ENCODE assay signal across 16 cellular contexts in genomic region chr2:241898681-241899270, GRCh38. TPM values are rescaled to one million over a fixed set of nuclear protein-coding genes. Genes with fewer than 3 reads are reported as not detected.
A peak's percentile ranks its signal among the peaks of the same experiment; 100 is the strongest.
DNase-seq lines count a peak whose midpoint lies in the region; ATAC-seq, FAIRE-seq and TF ChIP-seq lines count a peak whose summit lies in the region.
"Had no signal": no experiment of that assay in that cellular context is flagged by ENCODE, and none has a peak within 500 bp of the region (broad histone marks: within the 10 kb centered on the region; RNA-seq: fewer than 3 reads in every experiment).

No MANE protein-coding gene starts in this region.

- no peak for ATAC-seq in right lobe of liver
- ATAC-seq in HepG2 = no peak
- no peak for ATAC-seq in GM21526 (IDR thresholded peaks at IDR 0.05; ENCODE audit: low FRiP score, unreplicated experiment)

- H3K14ac ChIP-seq in neuronal stem cell (ENCODE audit: low read length) = no peak overlapping the region

- H3K27me3 ChIP-seq in right lobe of liver (no peaks in the 10 kb centered on the region), HepG2 (ENCODE audit: control insufficient read depth in 1 of 2, insufficient read depth in 2 of 2, low read length in 2 of 2) (peaks cover 11 to 53% of the 10 kb centered on the region in 2 experiments), neuronal stem cell (ENCODE audit: control insufficient read depth in 3 of 3, insufficient read depth in 3 of 3, low read depth in 1 of 3, low read length in 3 of 3) (peaks cover 0 to 23% (median 10%) of the 10 kb centered on the region in 3 experiments)
- H3K27me3 ChIP-seq: SJCRH30 had no signal

- no peak for TF ChIP-seq RAD21 in HepG2 (CRISPR knock-in tag; IDR thresholded peaks at IDR 0.05)

- BruUV-seq in HepG2 (replicated peaks; lab: Mats Ljungman, UMichigan) = no TSS peak

- no peak for FAIRE-seq in HepG2 (lab: Jason Lieb, UNC)

- H2BK5ac ChIP-seq in neuronal stem cell (ENCODE audit: low read length) = no peak overlapping the region

- H4K8ac ChIP-seq in neuronal stem cell (ENCODE audit: low read depth, low read length) = no peak overlapping the region

- H3K27ac ChIP-seq in right lobe of liver (no peak overlapping the region), HepG2 (ENCODE audit: extremely low read length, insufficient read depth, low read length) (no peak overlapping the region), neuronal stem cell (replicated peaks; ENCODE audit: low read length) (no peak overlapping the region)
- H3K27ac ChIP-seq: neutrophil had no signal

- H3K9ac ChIP-seq in HepG2 (ENCODE audit: insufficient read depth, low read depth, low read length) (no peak overlapping the region), neuronal stem cell (ENCODE audit: low read depth, low read length, poor library complexity) (no peak overlapping the region)

- DNase-seq in right lobe of liver (peak; percentile 11 to 43 (median 42)), HepG2 (ENCODE audit: low spot score) (no peak), NCI-H510A (lab: John Stamatoyannopoulos, UW) (peak; percentile 90), neuronal stem cell (ENCODE audit: low spot score) (no peak), NCI-H748 (lab: John Stamatoyannopoulos, UW; ENCODE audit: unreplicated experiment) (no peak), OCI-M2 (lab: John Stamatoyannopoulos, UW; ENCODE audit: unreplicated experiment) (no peak)
- DNase-seq: C1 segment of cervical spinal cord, DND-41, HFFc6, KG1, NCI-H1105 treated with DMSO at 0.1 percent for 48 hours had no signal

- no peak overlapping the region for H2BK12ac ChIP-seq in neuronal stem cell (ENCODE audit: low read length)

- H2AFZ ChIP-seq in HepG2 (ENCODE audit: low read length) (no peak overlapping the region), neuronal stem cell (ENCODE audit: low read length) (no peak overlapping the region)

- H3K36me3 ChIP-seq in right lobe of liver (no peaks in the 10 kb centered on the region), HepG2 (replicated peaks in 1 of 2; ENCODE audit: control insufficient read depth in 1 of 2, insufficient read depth in 2 of 2, low read length in 2 of 2) (no peaks in the 10 kb centered on the region), neuronal stem cell (replicated peaks in 1 of 2; ENCODE audit: control insufficient read depth in 2 of 2, insufficient read depth in 2 of 2, low read length in 2 of 2) (no peaks in the 10 kb centered on the region)
- H3K36me3 ChIP-seq: neutrophil, SJCRH30 had no signal

- H3K4me2 ChIP-seq in HepG2 (ENCODE audit: low read depth, low read length) (no peak overlapping the region), neuronal stem cell (ENCODE audit: insufficient read depth, low read length, poor library complexity, severe bottlenecking) (no peak overlapping the region)

- no peak overlapping the region for H4K91ac ChIP-seq in neuronal stem cell (ENCODE audit: low read depth, low read length, poor library complexity)

- no peaks in the 10 kb centered on the region for H4K20me1 ChIP-seq in HepG2 (ENCODE audit: insufficient read depth, low read length)

- POLR2A ChIA-PET in HepG2 (lab: Yijun Ruan, JAX) = no interaction called here

- in situ Hi-C loops in HepG2 (cut with HindIII; ENCODE audit: extremely low pct_ligation_motif_present, low pct_unique_long_range_greater_than_20kb) = no loop called here

- H3K4me1 ChIP-seq in right lobe of liver (peaks cover 0 to 7% (median 2%) of the 10 kb centered on the region in 4 donors), HepG2 (ENCODE audit: insufficient read depth, low read length) (no peaks in the 10 kb centered on the region), neuronal stem cell (ENCODE audit: control insufficient read depth in 2 of 2, insufficient read depth in 1 of 2, low read depth in 1 of 2, low read length in 2 of 2) (peaks cover 0 to 16% of the 10 kb centered on the region in 2 donors)

- intact Hi-C loops in right lobe of liver (cut with DNase I) (no loop called here), HepG2 (cut with micrococcal nuclease; ENCODE audit: unreplicated experiment) (no loop called here)

- H3K79me1 ChIP-seq in neuronal stem cell (ENCODE audit: low read depth, low read length) = peaks cover 1% of the 10 kb centered on the region

- peak overlapping the region; percentile 43 for H3K23ac ChIP-seq in neuronal stem cell (ENCODE audit: low read depth, low read length, poor library complexity)

- peak overlapping the region; percentile 83 for H3K18ac ChIP-seq in neuronal stem cell (ENCODE audit: low read length)

- no peak overlapping the region for H2BK15ac ChIP-seq in neuronal stem cell (ENCODE audit: low read length)

- no peak overlapping the region for H3K4me3 ChIP-seq in right lobe of liver
- no peak overlapping the region for H3K4me3 ChIP-seq in HepG2 (replicated peaks in 1 of 3; ENCODE audit: insufficient read depth in 1 of 3, low read depth in 2 of 3, low read length in 3 of 3)
- H3K4me3 ChIP-seq in neuronal stem cell (ENCODE audit: low read length in 2 of 2) = peak overlapping the region in 1 of 2 donors; percentile 57

- H3K79me2 ChIP-seq in HepG2 (ENCODE audit: insufficient read depth, low read length) = no peaks in the 10 kb centered on the region

- CTCF ChIA-PET in HepG2 (lab: Yijun Ruan, JAX; ENCODE audit: low intra/inter-chr PET ratio, low total read pairs) = no interaction called here

- TF ChIP-seq POLR2A in right lobe of liver (IDR thresholded peaks at IDR 0.05) (no peak), HepG2 (IDR thresholded peaks at IDR 0.05; ENCODE audit: insufficient read depth in 1 of 2, low read depth in 2 of 2, low read length in 2 of 2) (no peak)

- H3K4ac ChIP-seq in neuronal stem cell (ENCODE audit: low read length) = no peak overlapping the region

- TF ChIP-seq CTCF in right lobe of liver (IDR thresholded peaks at IDR 0.05) = no peak
- no peak for TF ChIP-seq CTCF in HepG2 (CRISPR knock-in tag; IDR thresholded peaks at IDR 0.05)

- no peak overlapping the region for H2AK5ac ChIP-seq in neuronal stem cell (ENCODE audit: low read depth, low read length)

- no peaks in the 10 kb centered on the region for H3K9me3 ChIP-seq in right lobe of liver
- no peaks in the 10 kb centered on the region for H3K9me3 ChIP-seq in HepG2 (ENCODE audit: low read length)
- H3K9me3 ChIP-seq in neuronal stem cell (replicated peaks in 1 of 2; ENCODE audit: control insufficient read depth in 2 of 2, insufficient read depth in 1 of 2, low read depth in 1 of 2, low read length in 2 of 2) = no peaks in the 10 kb centered on the region
- H3K9me3 ChIP-seq: neutrophil, SJCRH30 had no signal

- WGBS in right lobe of liver (ENCODE audit: insufficient coverage, low coverage, low lambda C conversion rate, missing lambda C conversion rate) = 100% methylated on average over 1 of the region's 23 CpGs
- 59% methylated on average over 18 of the region's 23 CpGs for WGBS in HepG2 (ENCODE audit: low lambda C conversion rate)
- no CpG with 5 or more reads among the region's 23 CpGs for WGBS in neuronal stem cell (ENCODE audit: extremely low coverage in 2 of 2, insufficient read length in 2 of 2, insufficient replicate concordance in 1 of 2), 2 donors

- peak overlapping the region; percentile 61 for H2BK120ac ChIP-seq in neuronal stem cell (ENCODE audit: low read depth, low read length)

- TF ChIP-seq EP300 in HepG2 (IDR thresholded peaks at IDR 0.05; ENCODE audit: low read depth in 2 of 2, low read length in 2 of 2) = no peak
- no peak for TF ChIP-seq EP300 in HepG2 (CRISPR knock-in tag; IDR thresholded peaks at IDR 0.05; ENCODE audit: borderline replicate concordance)

RNA-seq across cellular contexts. Expression of gene RTP5, which starts 29.2 kb away (rescaled TPM):
- total RNA-seq in right lobe of liver = not detected
- not detected in 2 replicates for total RNA-seq in HepG2 (2016; rRNA removed; fragmentation: Illumina TruSeq; extraction: Trizol)
- not detected in 2 replicates for total RNA-seq in HepG2 (2016; cell fraction: cytosol; rRNA removed; fragmentation: Illumina TruSeq; extraction: Trizol; ENCODE audit: low read depth)
- total RNA-seq in HepG2 (2016; cell fraction: insoluble cytoplasmic fraction; rRNA removed; fragmentation: Illumina TruSeq; extraction: Trizol) = not detected in 2 replicates
- total RNA-seq in HepG2 (2016; cell fraction: membrane; rRNA removed; fragmentation: Illumina TruSeq; extraction: Trizol) = not detected in 2 replicates
- total RNA-seq in HepG2 (2016; cell fraction: nucleus; rRNA removed; fragmentation: Illumina TruSeq; extraction: Trizol) = not detected in 2 replicates
- polyA plus RNA-seq in HepG2 (2011; rRNA removed) = not detected in 2 replicates
- not detected in 2 replicates for polyA plus RNA-seq in HepG2 (2011; cell fraction: cytosol; rRNA removed)
- not detected in 2 replicates for polyA plus RNA-seq in HepG2 (2011; cell fraction: nucleus; rRNA removed)
- not detected in 2 replicates for polyA plus RNA-seq in HepG2 (2012)
- not detected in 2 replicates for polyA plus RNA-seq in HepG2 (2016; cell fraction: cytosol; fragmentation: Illumina TruSeq; extraction: Trizol; ENCODE audit: low read depth)
- not detected in 2 replicates for polyA plus RNA-seq in HepG2 (2016; cell fraction: insoluble cytoplasmic fraction; fragmentation: Illumina TruSeq; extraction: Trizol; ENCODE audit: low read depth)
- polyA plus RNA-seq in HepG2 (2016; cell fraction: membrane; fragmentation: Illumina TruSeq; extraction: Trizol; ENCODE audit: low read depth) = not detected in 2 replicates
- not detected in 2 replicates for polyA plus RNA-seq in HepG2 (2016; cell fraction: nucleus; fragmentation: Illumina TruSeq; extraction: Trizol; ENCODE audit: insufficient read depth, low read depth)
- polyA minus RNA-seq in HepG2 (2011; rRNA and poly(A)+ RNA removed; ENCODE audit: low replicate concordance) = not detected in 2 replicates
- not detected in 2 replicates for polyA minus RNA-seq in HepG2 (2011; cell fraction: cytosol; rRNA and poly(A)+ RNA removed)
- not detected in 2 replicates for polyA minus RNA-seq in HepG2 (2011; cell fraction: nucleus; rRNA and poly(A)+ RNA removed)
- polyA plus RNA-seq in neuronal stem cell (2013, experiment 1 of 2) = not detected
- not detected for polyA plus RNA-seq in neuronal stem cell (2013, experiment 2 of 2)
- total RNA-seq: dermis microvascular lymphatic vessel endothelial cell, fibroblast of lung, HFFc6, SJCRH30 had no signal
- polyA plus RNA-seq: fibroblast of lung had no signal

RNA-seq across cellular contexts. Expression of gene PDCD1, which starts 40.1 kb away (rescaled TPM):
- under 1 TPM in 3 of 6 experiments, not detected in 3; 0.19 to 0.61 (median 0.20) TPM for total RNA-seq in right lobe of liver
- total RNA-seq in HepG2 (2016; rRNA removed; fragmentation: Illumina TruSeq; extraction: Trizol) = not detected in 2 replicates
- total RNA-seq in HepG2 (2016; cell fraction: cytosol; rRNA removed; fragmentation: Illumina TruSeq; extraction: Trizol; ENCODE audit: low read depth) = not detected in 2 replicates
- 0.11 TPM in 1 of 2 replicates, not detected in the other for total RNA-seq in HepG2 (2016; cell fraction: insoluble cytoplasmic fraction; rRNA removed; fragmentation: Illumina TruSeq; extraction: Trizol)
- total RNA-seq in HepG2 (2016; cell fraction: membrane; rRNA removed; fragmentation: Illumina TruSeq; extraction: Trizol) = 0.09 TPM in 1 of 2 replicates, not detected in the other
- 0.59 TPM in 1 of 2 replicates, not detected in the other for total RNA-seq in HepG2 (2016; cell fraction: nucleus; rRNA removed; fragmentation: Illumina TruSeq; extraction: Trizol)
- 0.04 and 0.31 TPM in 2 replicates for polyA plus RNA-seq in HepG2 (2011; rRNA removed)
- polyA plus RNA-seq in HepG2 (2011; cell fraction: cytosol; rRNA removed) = 0.15 and 0.24 TPM in 2 replicates
- 0.18 and 0.19 TPM in 2 replicates for polyA plus RNA-seq in HepG2 (2011; cell fraction: nucleus; rRNA removed)
- polyA plus RNA-seq in HepG2 (2012) = not detected in 2 replicates
- polyA plus RNA-seq in HepG2 (2016; cell fraction: cytosol; fragmentation: Illumina TruSeq; extraction: Trizol; ENCODE audit: low read depth) = 0.41 TPM in 1 of 2 replicates, not detected in the other
- polyA plus RNA-seq in HepG2 (2016; cell fraction: insoluble cytoplasmic fraction; fragmentation: Illumina TruSeq; extraction: Trizol; ENCODE audit: low read depth) = not detected in 2 replicates
- not detected in 2 replicates for polyA plus RNA-seq in HepG2 (2016; cell fraction: membrane; fragmentation: Illumina TruSeq; extraction: Trizol; ENCODE audit: low read depth)
- polyA plus RNA-seq in HepG2 (2016; cell fraction: nucleus; fragmentation: Illumina TruSeq; extraction: Trizol; ENCODE audit: insufficient read depth, low read depth) = not detected in 2 replicates
- polyA minus RNA-seq in HepG2 (2011; rRNA and poly(A)+ RNA removed; ENCODE audit: low replicate concordance) = 0.70 TPM in 1 of 2 replicates, not detected in the other
- not detected in 2 replicates for polyA minus RNA-seq in HepG2 (2011; cell fraction: cytosol; rRNA and poly(A)+ RNA removed)
- polyA minus RNA-seq in HepG2 (2011; cell fraction: nucleus; rRNA and poly(A)+ RNA removed) = not detected in 2 replicates
- polyA plus RNA-seq in neuronal stem cell (2013, experiment 1 of 2) = not detected
- polyA plus RNA-seq in neuronal stem cell (2013, experiment 2 of 2) = not detected
- total RNA-seq: dermis microvascular lymphatic vessel endothelial cell, fibroblast of lung, HFFc6 had no signal
- polyA plus RNA-seq: fibroblast of lung had no signal

Comparison
In these comparisons a context has a peak if more than half of its experiments do, and no peak if none do; other contexts are left out.
1. DNase-seq: peak in right lobe of liver (3 of 3) and NCI-H510A (single experiment); none in HepG2 (single experiment), neuronal stem cell (single experiment), NCI-H748 (single experiment) and OCI-M2 (single experiment).